21 cellular contexts compared by ENCODE assay signal in genomic region chr18:3648695-3649094, GRCh38.
A peak's percentile ranks its signal among the peaks of the same experiment; 100 is the strongest.
DNase-seq lines count a peak whose midpoint lies in the region; ATAC-seq and TF ChIP-seq lines count a peak whose summit lies in the region.
"Had no signal": no experiment of that assay in that cellular context is flagged by ENCODE, and none has a peak within 500 bp of the region (broad histone marks: within the 10 kb centered on the region; RNA-seq: fewer than 3 reads in every experiment).

No MANE protein-coding gene starts in this region.

- H3K4me3 ChIP-seq in DND-41 (ENCODE audit: low read depth in 1 of 2, low read length in 2 of 2) (no peak overlapping the region), SK-N-MC (peak overlapping the region; percentile 46), muscle layer of duodenum (ENCODE audit: low read depth in 1 of 2, low read length in 2 of 2) (no peak overlapping the region), aorta (ENCODE audit: low read length in 2 of 2) (no peak overlapping the region)
- H3K4me3 ChIP-seq: esophagus muscularis mucosa, right lobe of liver, tibial nerve had no signal

- no peak for TF ChIP-seq CTCF in DND-41 (IDR thresholded peaks at IDR 0.05; ENCODE audit: borderline replicate concordance, extremely low read depth, low read length, poor library complexity, severe bottlenecking)

- 39 to 50% methylated on average over 2 of the region's 2 CpGs for WGBS in aorta, 2 donors

- POLR2A ChIA-PET in naive thymus-derived CD8-positive, alpha-beta T cell (lab: Charles Lee) = no interaction called here

- no peaks in the 10 kb centered on the region for H3K9me3 ChIP-seq in DND-41 (ENCODE audit: insufficient read depth, low read length, severe bottlenecking)
- no peaks in the 10 kb centered on the region for H3K9me3 ChIP-seq in SK-N-MC (ENCODE audit: low read depth, low read length)
- no peaks in the 10 kb centered on the region for H3K9me3 ChIP-seq in muscle layer of duodenum (ENCODE audit: control insufficient read depth in 1 of 2, low read length in 2 of 2)
- H3K9me3 ChIP-seq in aorta (ENCODE audit: control insufficient read depth, low read length) = no peaks in the 10 kb centered on the region
- H3K9me3 ChIP-seq: esophagus muscularis mucosa, right lobe of liver, tibial nerve had no signal

- no peaks in the 10 kb centered on the region for H3K4me1 ChIP-seq in DND-41 (ENCODE audit: insufficient read depth, low read length)
- no peaks in the 10 kb centered on the region for H3K4me1 ChIP-seq in muscle layer of duodenum (ENCODE audit: control insufficient read depth in 1 of 2, insufficient read depth in 2 of 2, low read length in 2 of 2)
- no peaks in the 10 kb centered on the region for H3K4me1 ChIP-seq in aorta (ENCODE audit: control insufficient read depth in 1 of 2, insufficient read depth in 2 of 2, low read length in 2 of 2)

- H3K4me2 ChIP-seq in DND-41 (ENCODE audit: insufficient read depth, low read length) = no peak overlapping the region

- ATAC-seq in DND-41 (ENCODE audit: insufficient read depth, low read depth) (peak; percentile 70; the same call in 2 of the 3 replicates), aorta (ENCODE audit: low FRiP score) (no peak)
- no peak for ATAC-seq in naive thymus-derived CD8-positive, alpha-beta T cell

- no peaks in the 10 kb centered on the region for H3K9me3 Mint-ChIP-seq in naive thymus-derived CD8-positive, alpha-beta T cell
- H3K9me3 Mint-ChIP-seq: central memory CD8-positive, alpha-beta T cell had no signal

- no peaks in the 10 kb centered on the region for H4K20me1 ChIP-seq in DND-41 (ENCODE audit: insufficient read depth, low read length)

- H3K9ac ChIP-seq in DND-41 (ENCODE audit: low read depth, low read length) (no peak overlapping the region), SK-N-MC (ENCODE audit: insufficient read length) (peak overlapping the region; percentile 50)

- no peaks in the 10 kb centered on the region for H3K79me2 ChIP-seq in DND-41 (ENCODE audit: insufficient read depth, low read length)

- H3K4me1 Mint-ChIP-seq in naive thymus-derived CD8-positive, alpha-beta T cell = peaks cover 5 to 13% (median 5%) of the 10 kb centered on the region in 4 donors
- H3K4me1 Mint-ChIP-seq: central memory CD8-positive, alpha-beta T cell had no signal

- H3K36me3 Mint-ChIP-seq in naive thymus-derived CD8-positive, alpha-beta T cell = no peaks in the 10 kb centered on the region

- no peaks in the 10 kb centered on the region for H3K27me3 ChIP-seq in DND-41 (ENCODE audit: insufficient read depth, low read length, poor library complexity)
- H3K27me3 ChIP-seq in muscle layer of duodenum (ENCODE audit: low read depth, low read length) = no peaks in the 10 kb centered on the region
- H3K27me3 ChIP-seq in aorta (ENCODE audit: control insufficient read depth in 1 of 2, insufficient read depth in 2 of 2, low read length in 1 of 2) = no peaks in the 10 kb centered on the region
- H3K27me3 ChIP-seq: esophagus muscularis mucosa, right lobe of liver, tibial nerve had no signal

- DNase-seq in DND-41 (no peak), NCI-H146 (lab: John Stamatoyannopoulos, UW) (peak; percentile 27), SK-N-MC (ENCODE audit: low read depth, low spot score) (no peak), COLO829 (ENCODE audit: low spot score) (no peak), aorta (no peak), NK-92 (lab: John Stamatoyannopoulos, UW; ENCODE audit: unreplicated experiment) (no peak)
- DNase-seq in naive thymus-derived CD8-positive, alpha-beta T cell = no peak
- DNase-seq: activated CD4-positive, alpha-beta T cell treated with anti-CD3 and anti-CD28 coated beads, Interleukin-2, amount 50 U/mL, for 48 hours; AML-193; EL; glutamatergic neuron; left ventricle myocardium superior; occipital lobe; right lobe of liver; stimulated activated naive CD4-positive, alpha-beta T cell had no signal

- H3K36me3 ChIP-seq in DND-41 (ENCODE audit: insufficient read depth, low read length) (no peaks in the 10 kb centered on the region), SK-N-MC (ENCODE audit: insufficient read depth, low read length) (no peaks in the 10 kb centered on the region), muscle layer of duodenum (ENCODE audit: control insufficient read depth in 1 of 2, insufficient read depth in 2 of 2, low read length in 2 of 2) (no peaks in the 10 kb centered on the region), aorta (ENCODE audit: control insufficient read depth in 1 of 2, insufficient read depth in 2 of 2, low read length in 1 of 2) (no peaks in the 10 kb centered on the region)
- H3K36me3 ChIP-seq: esophagus muscularis mucosa, right lobe of liver, tibial nerve had no signal

- intact Hi-C loops in aorta (cut with DNase I) = no loop called here

- H3K27me3 Mint-ChIP-seq in naive thymus-derived CD8-positive, alpha-beta T cell = no peaks in the 10 kb centered on the region

- no peak overlapping the region for H3K27ac Mint-ChIP-seq in naive thymus-derived CD8-positive, alpha-beta T cell
- H3K27ac Mint-ChIP-seq: T-helper 1 cell treated with Interleukin-12 subunit alpha and Interleukin-12 subunit beta and Interleukin-4 antibody, amounts not matched to agents 30 μg/mL and 1 μg/mL, for 36 hours had no signal

- H3K4me3 Mint-ChIP-seq in naive thymus-derived CD8-positive, alpha-beta T cell = no peak overlapping the region
- H3K4me3 Mint-ChIP-seq: central memory CD8-positive, alpha-beta T cell; T-helper 1 cell treated with Interleukin-12 subunit alpha and Interleukin-12 subunit beta and Interleukin-4 antibody, amounts not matched to agents 30 μg/mL and 1 μg/mL, for 36 hours had no signal

- no peak overlapping the region for H3K27ac ChIP-seq in DND-41 (ENCODE audit: low read length)
- H3K27ac ChIP-seq in SK-N-MC = peak overlapping the region; percentile 64
- peak overlapping the region; percentile 65 for H3K27ac ChIP-seq in muscle layer of duodenum (ENCODE audit: low read length)
- H3K27ac ChIP-seq in aorta (ENCODE audit: low read depth in 1 of 2, low read length in 2 of 2) = no peak overlapping the region
- H3K27ac ChIP-seq: esophagus muscularis mucosa, right lobe of liver, VCaP had no signal

- no peak overlapping the region for H2AFZ ChIP-seq in DND-41 (ENCODE audit: low read depth, low read length)

Comparison
In these comparisons a context has a peak if more than half of its experiments do, and no peak if none do; other contexts are left out.
1. H3K27ac ChIP-seq: peak in SK-N-MC (single experiment) and muscle layer of duodenum (single experiment); none in DND-41 (single experiment) and aorta (0 of 2).